ENCODE assay signal across 11 cellular contexts in the genomic region with DNA sequence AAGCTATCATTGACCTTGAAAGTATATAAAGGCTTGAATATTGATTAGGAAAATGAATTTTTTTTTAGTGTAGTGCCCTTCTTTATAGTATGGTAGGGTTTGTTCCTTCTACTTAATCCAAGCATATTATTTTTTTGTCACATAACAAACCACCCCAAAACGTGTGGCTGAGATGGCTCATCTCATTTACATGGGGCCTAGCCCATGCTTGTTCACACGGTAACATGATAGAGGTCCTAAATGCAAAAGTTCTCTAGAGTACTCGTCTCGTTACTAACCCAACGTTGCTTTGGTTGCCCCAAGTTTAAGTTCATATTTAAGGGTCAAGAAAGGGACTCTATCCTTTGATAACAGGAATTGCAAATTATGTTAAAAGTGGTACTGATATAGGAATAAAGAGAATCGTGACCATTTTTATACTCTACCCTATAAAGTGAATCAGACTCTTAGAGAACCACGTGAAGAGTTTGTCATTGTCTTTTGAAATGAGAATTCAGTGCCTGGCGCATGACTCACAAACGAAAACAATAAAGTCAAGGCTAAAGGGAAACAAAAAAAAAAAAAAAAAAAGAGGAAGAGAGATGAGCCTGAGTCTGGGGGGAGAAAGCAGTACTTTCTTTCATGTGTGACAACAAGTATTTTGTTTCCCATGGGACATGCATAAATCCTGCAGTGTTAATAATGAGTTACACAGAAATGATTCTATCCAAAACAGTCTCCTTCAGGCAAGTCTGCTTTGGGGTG.
DNase-seq lines count a peak whose midpoint lies in the region; ATAC-seq, FAIRE-seq and TF ChIP-seq lines count a peak whose summit lies in the region.
"Had no signal": no experiment of that assay in that cellular context is flagged by ENCODE, and none has a peak within 500 bp of the region (broad histone marks: within the 10 kb centered on the region; RNA-seq: fewer than 3 reads in every experiment).

No MANE protein-coding gene starts in this region.

- H3K9me1 ChIP-seq in K562 (ENCODE audit: control insufficient read depth, insufficient read depth, low read length) = no peaks in the 10 kb centered on the region

- no peak for TF ChIP-seq CTCF in K562 (IDR thresholded peaks at IDR 0.05 in 2 of 3, conservative IDR thresholded peaks at IDR 0.05 in 1 of 3; ENCODE audit: insufficient read depth in 2 of 3, low read depth in 1 of 3, low read length in 3 of 3)
- no peak for TF ChIP-seq CTCF in osteocyte (IDR thresholded peaks at IDR 0.05)
- TF ChIP-seq CTCF in pancreas (IDR thresholded peaks at IDR 0.05) = no peak

- intact Hi-C loops in K562 (cut with micrococcal nuclease) (no loop called here), pancreas (cut with DNase I) (no loop called here)

- H3K27ac ChIP-seq in K562 (ENCODE audit: extremely low read depth, low read depth, low read length) = no peak overlapping the region
- H3K27ac ChIP-seq in pancreas = no peak overlapping the region
- H3K27ac ChIP-seq: lower lobe of right lung had no signal

- ATAC-seq in GM21529 (IDR thresholded peaks at IDR 0.05; ENCODE audit: unreplicated experiment) (peak; percentile 78), K562 (no peak), pancreas (no peak)
- ATAC-seq: lower lobe of right lung had no signal

- H3K4me1 ChIP-seq in K562 (replicated peaks in 1 of 2; ENCODE audit: control insufficient read depth in 2 of 2, insufficient read depth in 2 of 2, low read length in 2 of 2) (no peaks in the 10 kb centered on the region), pancreas (no peaks in the 10 kb centered on the region)
- H3K4me1 ChIP-seq: lower lobe of right lung had no signal

- H3K4me3 Mint-ChIP-seq in osteocyte (ENCODE audit: unreplicated experiment) = no peak overlapping the region
- H3K4me3 Mint-ChIP-seq: T-helper 2 cell treated with Interferon-gamma antibody and Interleukin-4, amounts not matched to agents 5 μg/mL and 100 μg/mL, for 36 hours had no signal

- H3K9me3 Mint-ChIP-seq in osteocyte (ENCODE audit: unreplicated experiment) = no peaks in the 10 kb centered on the region
- H3K9me3 Mint-ChIP-seq: T-helper 2 cell treated with Interferon-gamma antibody and Interleukin-4, amounts not matched to agents 5 μg/mL and 100 μg/mL, for 36 hours had no signal

- in situ Hi-C loops in K562 (cut with MboI) = no loop called here

- no peak for TF ChIP-seq POLR2A in K562 (conservative IDR thresholded peaks at IDR 0.05)

- H3K27ac Mint-ChIP-seq in osteocyte (ENCODE audit: unreplicated experiment) = no peak overlapping the region
- H3K27ac Mint-ChIP-seq: T-helper 2 cell treated with Interferon-gamma antibody and Interleukin-4, amounts not matched to agents 5 μg/mL and 100 μg/mL, for 36 hours had no signal

- no peak overlapping the region for H3K9ac ChIP-seq in K562 (ENCODE audit: insufficient read depth in 1 of 2, low read depth in 2 of 2, low read length in 2 of 2)

- H4K20me1 ChIP-seq in K562 (replicated peaks; ENCODE audit: control insufficient read depth, insufficient read depth, low read length) = no peaks in the 10 kb centered on the region

- H3K27me3 ChIP-seq in K562 (ENCODE audit: control insufficient read depth in 2 of 2, insufficient read depth in 2 of 2, low read length in 2 of 2) = no peaks in the 10 kb centered on the region
- H3K27me3 ChIP-seq in pancreas = no peaks in the 10 kb centered on the region

- H3K27me3 Mint-ChIP-seq in osteocyte (ENCODE audit: unreplicated experiment) = no peaks in the 10 kb centered on the region

- peak; percentile 31 for FAIRE-seq in GM18507 (lab: Jason Lieb, UNC)
- FAIRE-seq in K562 (lab: Jason Lieb, UNC) = no peak
- FAIRE-seq in pancreas (lab: Jason Lieb, UNC) = no peak

- CTCF ChIA-PET in K562 (lab: Yijun Ruan, JAX; ENCODE audit: low intra/inter-chr PET ratio) = no interaction called here

- no peak overlapping the region for H3K4me2 ChIP-seq in K562 (ENCODE audit: insufficient read depth, low read length)

- no peak for TF ChIP-seq EP300 in K562 (IDR thresholded peaks at IDR 0.05; ENCODE audit: low read length)

- H3K4me1 Mint-ChIP-seq in osteocyte (ENCODE audit: unreplicated experiment) = no peaks in the 10 kb centered on the region

- no TSS peak for BruUV-seq in K562 (replicated peaks; lab: Mats Ljungman, UMichigan)

- POLR2A ChIA-PET in K562 (lab: Yijun Ruan, JAX) = no interaction called here

- H3K9me3 ChIP-seq in K562 (replicated peaks; ENCODE audit: control insufficient read depth, insufficient read depth, low read depth, low read length) (no peaks in the 10 kb centered on the region), pancreas (no peaks in the 10 kb centered on the region)
- H3K9me3 ChIP-seq: lower lobe of right lung had no signal

- H2AFZ ChIP-seq in K562 (ENCODE audit: low read depth, low read length) = no peak overlapping the region

- H3K36me3 ChIP-seq in K562 (ENCODE audit: control insufficient read depth, insufficient read depth, low read length) = no peaks in the 10 kb centered on the region
- H3K36me3 ChIP-seq in pancreas = no peaks in the 10 kb centered on the region
- H3K36me3 ChIP-seq: lower lobe of right lung had no signal

- H3K36me3 Mint-ChIP-seq in osteocyte (ENCODE audit: unreplicated experiment) = no peaks in the 10 kb centered on the region

- TF ChIP-seq RAD21 in K562 (CRISPR knock-in tag; conservative IDR thresholded peaks at IDR 0.05 in 1 of 2, IDR thresholded peaks at IDR 0.05 in 1 of 2) = no peak

- no peaks in the 10 kb centered on the region for H3K79me2 ChIP-seq in K562 (ENCODE audit: control insufficient read depth, insufficient read depth, low read length)

- H3K4me3 ChIP-seq in K562 (no peak overlapping the region), pancreas (no peak overlapping the region)
- H3K4me3 ChIP-seq: lower lobe of right lung had no signal

- WGBS in K562 (ENCODE audit: insufficient coverage, low coverage, missing lambda C conversion rate) = 2% methylated on average over 9 of the region's 9 CpGs
- WGBS in pancreas, 2 donors = 61 to 72% methylated on average over 9 of the region's 9 CpGs

- no peak for DNase-seq in GM18507 (ENCODE audit: extremely low spot score, insufficient read length, low read depth)
- DNase-seq in HPDE6-E6E7 (ENCODE audit: extremely low spot score) = peak; percentile 27
- DNase-seq in K562 (ENCODE audit: extremely low read depth in 1 of 4, low spot score in 3 of 4) = no peak
- no peak for DNase-seq in cortex of kidney (lab: John Stamatoyannopoulos, UW)
- no peak for DNase-seq in osteocyte (ENCODE audit: extremely low spot score, unreplicated experiment)
- DNase-seq in T-helper 2 cell = no peak
- no peak for DNase-seq in pancreas
- DNase-seq: lower lobe of right lung, NCI-H510A had no signal

TF ChIP-seq in K562, 482 proteins besides CTCF, POLR2A, EP300 and RAD21 (continues in another document):
- TF ChIP-seq HDAC2 (IDR thresholded peaks at IDR 0.05) = no peak
- TF ChIP-seq MEF2D (tag; conservative IDR thresholded peaks at IDR 0.05; ENCODE audit: low read depth) = no peak
